Comparison of ENCODE assay signal across 2 cellular contexts in the genomic region with DNA sequence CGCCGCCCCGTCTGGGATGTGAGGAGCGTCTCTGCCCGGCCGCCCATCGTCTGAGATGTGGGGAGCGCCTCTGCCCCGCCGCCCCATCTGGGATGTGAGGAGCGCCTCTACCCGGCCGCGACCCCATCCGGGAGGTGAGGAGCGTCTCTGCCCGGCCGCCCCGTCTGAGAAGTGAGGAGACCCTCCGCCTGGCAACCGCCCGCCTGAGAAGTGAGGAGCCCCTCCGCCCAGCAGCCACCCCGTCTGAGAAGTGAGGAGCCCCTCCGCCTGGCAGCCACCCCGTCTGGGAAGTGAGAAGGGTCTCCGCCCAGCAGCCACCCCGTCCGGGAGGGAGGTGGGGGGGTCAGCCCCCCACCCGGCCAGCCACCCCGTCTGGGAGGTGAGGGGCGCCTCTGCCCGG. TPM values are rescaled to one million over a fixed set of nuclear protein-coding genes. Genes with fewer than 3 reads are reported as not detected.
"Had no signal": no experiment of that assay in that cellular context is flagged by ENCODE, and none has a peak within 500 bp of the region (broad histone marks: within the 10 kb centered on the region; RNA-seq: fewer than 3 reads in every experiment).

No MANE protein-coding gene starts in this region.

RNA-seq across cellular contexts. Expression of a gene that starts 36.9 kb away (rescaled TPM):
- total RNA-seq: SJCRH30, SJSA1 had no signal
